ENCODE assay signal across 8 cellular contexts in the genomic region with DNA sequence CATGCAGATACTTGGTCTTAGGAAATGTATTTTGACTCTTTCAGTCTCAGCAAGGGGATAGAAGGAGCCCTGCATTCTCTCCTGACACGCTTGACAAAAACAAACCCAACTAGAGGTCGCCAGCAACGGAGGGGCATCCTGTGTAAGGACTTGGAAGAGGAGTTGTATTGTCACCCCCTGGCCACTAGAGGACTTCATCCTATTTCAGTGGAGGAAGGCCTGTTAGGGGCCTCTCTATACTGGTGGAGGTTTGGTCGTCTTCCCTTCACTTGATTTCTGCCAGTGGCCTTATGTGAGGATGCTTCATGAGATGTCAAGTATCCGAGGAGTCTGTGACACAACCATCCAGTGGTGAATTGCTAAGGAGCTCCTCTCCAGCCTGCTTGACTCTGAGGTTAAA.
DNase-seq lines count a peak whose midpoint lies in the region; ATAC-seq, FAIRE-seq and TF ChIP-seq lines count a peak whose summit lies in the region.

No MANE protein-coding gene starts in this region.

- no peak for TF ChIP-seq POLR2A in H1 (IDR thresholded peaks at IDR 0.05; ENCODE audit: control extremely low read depth in 1 of 2, low read depth in 2 of 2, low read length in 2 of 2)

- no peak overlapping the region for H3K56ac ChIP-seq in H1 (replicated peaks; ENCODE audit: insufficient read length, low read depth, low read length)

- no peak overlapping the region for H2BK20ac ChIP-seq in H1 (ENCODE audit: low read length)

- H3K79me1 ChIP-seq in H1 (ENCODE audit: low read depth, low read length), result no peaks in the 10 kb centered on the region

- no peaks in the 10 kb centered on the region for H3K36me3 Mint-ChIP-seq in activated naive CD8-positive, alpha-beta T cell treated with anti-CD3 and anti-CD28 coated beads for 36 hours
- no peaks in the 10 kb centered on the region for H3K36me3 Mint-ChIP-seq in activated naive CD8-positive, alpha-beta T cell treated with anti-CD3 and anti-CD28 coated beads, Interleukin-2, amount 50 U/mL, for 24 hours (ENCODE audit: low read depth)

- no peak overlapping the region for H3K4me3 Mint-ChIP-seq in activated naive CD8-positive, alpha-beta T cell treated with anti-CD3 and anti-CD28 coated beads for 36 hours
- H3K4me3 Mint-ChIP-seq in activated naive CD8-positive, alpha-beta T cell treated with anti-CD3 and anti-CD28 coated beads, Interleukin-2, amount 50 U/mL, for 24 hours, result no peak overlapping the region

- no peak overlapping the region for H3K4ac ChIP-seq in H1 (replicated peaks; ENCODE audit: insufficient read length, low read depth, low read length)

- CTCF ChIA-PET in H1 (lab: Charles Lee; ENCODE audit: partially characterized antibody), result interaction anchor here (0.7 to 4.0 kb wide), 29 partner anchors 10 to 335 kb away, joined by 3 to 31 read pairs (median 4); no protein-coding TSS in a partner anchor

- no peaks in the 10 kb centered on the region for H3K23me2 ChIP-seq in H1 (ENCODE audit: low read depth, low read length)

- ATAC-seq in activated naive CD8-positive, alpha-beta T cell treated with anti-CD3 and anti-CD28 coated beads, Interleukin-2, amount 50 U/mL, for 24 hours, result no peak
- ATAC-seq in GM21360 (IDR thresholded peaks at IDR 0.05; ENCODE audit: unreplicated experiment), result no peak

- DNase-seq in activated naive CD8-positive, alpha-beta T cell treated with anti-CD3 and anti-CD28 coated beads for 36 hours, result peak; percentile 4
- no peak for DNase-seq in activated naive CD8-positive, alpha-beta T cell treated with anti-CD3 and anti-CD28 coated beads, Interleukin-2, amount 50 U/mL, for 24 hours
- DNase-seq in LHCN-M2 (ENCODE audit: low read depth) (peak; percentile 45), H1 (ENCODE audit: low read depth in 1 of 2, low spot score in 2 of 2) (peak; percentile 3 to 61), HTR-8/SVneo (ENCODE audit: insufficient read length, low spot score) (no peak), NCI-H345 treated with DMSO at 0.1 percent for 48 hours (lab: John Stamatoyannopoulos, UW; ENCODE audit: unreplicated experiment) (no peak)
- peak; percentile 23 for DNase-seq in stimulated activated CD8-positive, alpha-beta memory T cell treated with anti-CD3 and anti-CD28 coated beads, Interleukin-4, amount 100 ng/mL, for 48 hours

- H2AK5ac ChIP-seq in H1 (ENCODE audit: low read depth, low read length), result no peak overlapping the region

- no peak overlapping the region for H2BK120ac ChIP-seq in H1 (replicated peaks; ENCODE audit: low read depth, low read length)

- H3K9me3 ChIP-seq in H1 (ENCODE audit: insufficient read depth in 2 of 2, low read depth in 1 of 2, low read length in 1 of 2), result peaks cover 0 to 4% of the 10 kb centered on the region in 2 experiments; a peak in 1 of 4 replicates

- no peak overlapping the region for H3K27ac Mint-ChIP-seq in activated naive CD8-positive, alpha-beta T cell treated with anti-CD3 and anti-CD28 coated beads for 36 hours
- H3K27ac Mint-ChIP-seq in activated naive CD8-positive, alpha-beta T cell treated with anti-CD3 and anti-CD28 coated beads, Interleukin-2, amount 50 U/mL, for 24 hours, result no peak overlapping the region

- H3K36me3 ChIP-seq in H1 (ENCODE audit: control insufficient read depth in 2 of 4, insufficient read depth in 4 of 4, low read length in 3 of 4), result no peaks in the 10 kb centered on the region

- no peaks in the 10 kb centered on the region for H3K27me3 ChIP-seq in H1 (replicated peaks in 1 of 4; ENCODE audit: control insufficient read depth in 3 of 4, extremely low read depth in 1 of 4, insufficient read depth in 3 of 4, low read length in 3 of 4)

- H3K18ac ChIP-seq in H1 (ENCODE audit: extremely low read depth, low read length), result no peak overlapping the region

- H3K9me3 Mint-ChIP-seq in activated naive CD8-positive, alpha-beta T cell treated with anti-CD3 and anti-CD28 coated beads for 36 hours, result no peaks in the 10 kb centered on the region
- H3K9me3 Mint-ChIP-seq in activated naive CD8-positive, alpha-beta T cell treated with anti-CD3 and anti-CD28 coated beads, Interleukin-2, amount 50 U/mL, for 24 hours, result no peaks in the 10 kb centered on the region

- no peak overlapping the region for H2BK5ac ChIP-seq in H1 (ENCODE audit: low read depth, low read length)

- H2BK15ac ChIP-seq in H1 (ENCODE audit: low read length), result no peak overlapping the region

- no peak overlapping the region for H3K23ac ChIP-seq in H1 (ENCODE audit: insufficient read length)

- no peak overlapping the region for H4K5ac ChIP-seq in H1 (ENCODE audit: insufficient read length, low read depth, low read length)

- H4K20me1 ChIP-seq in H1 (replicated peaks in 1 of 2; ENCODE audit: control insufficient read depth in 1 of 2, insufficient read depth in 2 of 2, low read length in 2 of 2), result no peaks in the 10 kb centered on the region

- no peak for TF ChIP-seq EP300 in H1 (IDR thresholded peaks at IDR 0.05; ENCODE audit: borderline replicate concordance in 1 of 2, low read depth in 2 of 2, low read length in 2 of 2)

- no peaks in the 10 kb centered on the region for H3K4me1 ChIP-seq in H1 (replicated peaks in 1 of 4; ENCODE audit: control insufficient read depth in 3 of 4, insufficient read depth in 4 of 4, low read length in 3 of 4)

- H4K8ac ChIP-seq in H1 (ENCODE audit: extremely low read depth, insufficient read depth, low read length), result no peak overlapping the region

- H3K27me3 Mint-ChIP-seq in activated naive CD8-positive, alpha-beta T cell treated with anti-CD3 and anti-CD28 coated beads for 36 hours, result no peaks in the 10 kb centered on the region
- peaks cover 4% of the 10 kb centered on the region for H3K27me3 Mint-ChIP-seq in activated naive CD8-positive, alpha-beta T cell treated with anti-CD3 and anti-CD28 coated beads, Interleukin-2, amount 50 U/mL, for 24 hours

- H4K91ac ChIP-seq in H1 (replicated peaks; ENCODE audit: insufficient read length, low read length), result no peak overlapping the region

- H3K79me2 ChIP-seq in H1 (ENCODE audit: control insufficient read depth in 1 of 2, insufficient read depth in 2 of 2, low read length in 2 of 2), result no peaks in the 10 kb centered on the region

- H3K9ac ChIP-seq in H1 (replicated peaks in 1 of 4; ENCODE audit: extremely low read depth in 1 of 4, low read depth in 3 of 4, low read length in 3 of 4), result no peak overlapping the region

- H3K14ac ChIP-seq in H1 (ENCODE audit: insufficient read length), result no peak overlapping the region

- POLR2A ChIA-PET in H1 (lab: Charles Lee; ENCODE audit: partially characterized antibody), result no interaction called here

- FAIRE-seq in H1 (lab: Jason Lieb, UNC) (peak; percentile 48), HTR-8/SVneo (lab: Jason Lieb, UNC) (no peak)

- TF ChIP-seq RAD21 in H1 (IDR thresholded peaks at IDR 0.05 in 1 of 2, conservative IDR thresholded peaks at IDR 0.05 in 1 of 2; ENCODE audit: low read depth in 2 of 2, low read length in 2 of 2), result peak; percentile 52 to 64

- H2BK12ac ChIP-seq in H1 (ENCODE audit: low read depth, low read length), result no peak overlapping the region

- peak; percentile 53 to 82 (median 65); a peak in 3 of 4 replicates for TF ChIP-seq CTCF in H1 (IDR thresholded peaks at IDR 0.05; ENCODE audit: control extremely low read depth in 1 of 3, insufficient read depth in 1 of 3, low read depth in 1 of 3, low read length in 3 of 3)

- H2AFZ ChIP-seq in H1 (ENCODE audit: low read length), result peak overlapping the region; percentile 61

- H3K27ac ChIP-seq in H1 (ENCODE audit: low read depth, low read length), result no peak overlapping the region

- H3K4me2 ChIP-seq in H1 (ENCODE audit: insufficient read depth in 1 of 2, low read depth in 2 of 2, low read length in 2 of 2), result no peak overlapping the region

- no peak overlapping the region for H3K4me3 ChIP-seq in H1 (ENCODE audit: extremely low read depth in 1 of 4, insufficient read depth in 2 of 4, low read depth in 3 of 4, low read length in 4 of 4)

- 59% methylated on average over 5 of the region's 5 CpGs; no CpG with 5 or more reads in 1 of the 2 experiments for WGBS in H1 (ENCODE audit: extremely low coverage in 1 of 2, insufficient coverage in 1 of 2, insufficient read length in 1 of 2, insufficient replicate concordance in 2 of 2, low coverage in 1 of 2, low lambda C conversion rate in 2 of 2, missing lambda C conversion rate in 1 of 2), 2 experiments

- no peaks in the 10 kb centered on the region for H3K4me1 Mint-ChIP-seq in activated naive CD8-positive, alpha-beta T cell treated with anti-CD3 and anti-CD28 coated beads for 36 hours
- no peaks in the 10 kb centered on the region for H3K4me1 Mint-ChIP-seq in activated naive CD8-positive, alpha-beta T cell treated with anti-CD3 and anti-CD28 coated beads, Interleukin-2, amount 50 U/mL, for 24 hours

TF ChIP-seq in H1, 55 proteins besides CTCF, POLR2A, EP300 and RAD21:
- TF ChIP-seq SP2 (IDR thresholded peaks at IDR 0.05; ENCODE audit: low read length) (peak; percentile 63; the same call in 1 of the 2 replicates), SP1 (IDR thresholded peaks at IDR 0.05; ENCODE audit: low read depth, low read length) (no peak)

Comparison
In these comparisons a context has a peak if more than half of its experiments do, and no peak if none do; other contexts are left out.
1. DNase-seq: peak in activated naive CD8-positive, alpha-beta T cell treated with anti-CD3 and anti-CD28 coated beads for 36 hours (single experiment), LHCN-M2 (single experiment), H1 (2 of 2) and stimulated activated CD8-positive, alpha-beta memory T cell treated with anti-CD3 and anti-CD28 coated beads, Interleukin-4, amount 100 ng/mL, for 48 hours (single experiment); none in activated naive CD8-positive, alpha-beta T cell treated with anti-CD3 and anti-CD28 coated beads, Interleukin-2, amount 50 U/mL, for 24 hours (single experiment), HTR-8/SVneo (single experiment) and NCI-H345 treated with DMSO at 0.1 percent for 48 hours (single experiment).